29 cellular contexts compared by ENCODE assay signal in genomic region chr13:92676246-92676645, GRCh38.
"Had no signal": no experiment of that assay in that cellular context is flagged by ENCODE, and none has a peak within 500 bp of the region (broad histone marks: within the 10 kb centered on the region; RNA-seq: fewer than 3 reads in every experiment).

No MANE protein-coding gene starts in this region.

- H2AFZ ChIP-seq: parathyroid adenoma had no signal

- H3K4me1 ChIP-seq: parathyroid adenoma, psoas muscle, spleen, suprapubic skin, testis, tibial artery, transverse colon, upper lobe of right lung, uterus had no signal

- ATAC-seq: naive thymus-derived CD8-positive, alpha-beta T cell; natural killer cell treated with Interleukin-12 subunit alpha and Interleukin-12 subunit beta and Interleukin-15 and Interleukin-18, amount 100 ng/mL, for 72 hours; psoas muscle; sciatic nerve; stimulated activated memory B cell treated with anti-CD40 and anti-IgM and Interleukin-4, amounts not matched to agents 10 μg/mL and 1 μg/mL and 100 μg/mL, for 72 hours; stimulated activated naive CD8-positive, alpha-beta T cell treated with anti-CD3 and anti-CD28 coated beads, Interleukin-15, amount 100 ng/mL, for 72 hours; stimulated activated naive CD8-positive, alpha-beta T cell treated with anti-CD3 and anti-CD28 coated beads, Interleukin-15, Interleukin-2, amounts not matched to agents 100 U/mL and 50 U/mL, for 24 hours; upper lobe of right lung had no signal

- H3K27me3 ChIP-seq: neutrophil, spleen, suprapubic skin, testis, tibial artery, transverse colon, upper lobe of right lung, uterus had no signal

- H3K9me3 ChIP-seq: neutrophil, psoas muscle, suprapubic skin, testis, tibial artery, transverse colon, upper lobe of right lung, uterus had no signal

- H3K27ac ChIP-seq: neutrophil, parathyroid adenoma, psoas muscle, skin epidermis, spleen, suprapubic skin, testis, tibial artery, transverse colon, upper lobe of right lung, uterus had no signal

- H3K4me3 ChIP-seq: psoas muscle, skin epidermis, smooth muscle cell, spleen, suprapubic skin, testis, tibial artery, transverse colon, upper lobe of right lung, uterus had no signal

- H3K36me3 ChIP-seq: neutrophil, spleen, suprapubic skin, tibial artery, transverse colon, upper lobe of right lung, uterus had no signal

- H3K79me2 ChIP-seq: parathyroid adenoma had no signal

- DNase-seq: naive B cell; naive thymus-derived CD8-positive, alpha-beta T cell; nephron progenitor cell; nucleus accumbens; posterior cingulate gyrus; psoas muscle; spleen; stimulated activated CD4-positive, alpha-beta T cell treated with anti-CD3 and anti-CD28 coated beads, Interleukin-12 subunit alpha, Interleukin-12 subunit beta, amount 100 ng/mL, for 4 hours; stimulated activated CD4-positive, alpha-beta T cell treated with anti-CD3 and anti-CD28 coated beads, Interleukin-1b, Interleukin-23, amount 100 ng/mL, for 48 hours; stimulated activated CD4-positive, alpha-beta T cell treated with anti-CD3 and anti-CD28 coated beads, Interleukin-4, amount 100 ng/mL, for 1 hour; stimulated activated CD4-positive, alpha-beta T cell treated with anti-CD3 and anti-CD28 coated beads, Interleukin-4, amount 100 ng/mL, for 4 hours; stimulated activated CD8-positive, alpha-beta memory T cell treated with anti-CD3 and anti-CD28 coated beads, Interleukin-4, amount 100 ng/mL, for 48 hours; stimulated activated naive CD4-positive, alpha-beta T cell; stimulated activated naive CD8-positive, alpha-beta T cell treated with anti-CD3 and anti-CD28 coated beads, Interleukin-15, amount 100 ng/mL, for 72 hours; stimulated activated naive CD8-positive, alpha-beta T cell treated with anti-CD3 and anti-CD28 coated beads, Interleukin-15, Interleukin-2, amounts not matched to agents 100 U/mL and 50 U/mL, for 24 hours; substantia nigra; testis; tibial artery; transverse colon; upper lobe of right lung; uterus had no signal

- H3K9ac ChIP-seq: parathyroid adenoma had no signal

- H3K4me2 ChIP-seq: smooth muscle cell had no signal
